In the genomic region with DNA sequence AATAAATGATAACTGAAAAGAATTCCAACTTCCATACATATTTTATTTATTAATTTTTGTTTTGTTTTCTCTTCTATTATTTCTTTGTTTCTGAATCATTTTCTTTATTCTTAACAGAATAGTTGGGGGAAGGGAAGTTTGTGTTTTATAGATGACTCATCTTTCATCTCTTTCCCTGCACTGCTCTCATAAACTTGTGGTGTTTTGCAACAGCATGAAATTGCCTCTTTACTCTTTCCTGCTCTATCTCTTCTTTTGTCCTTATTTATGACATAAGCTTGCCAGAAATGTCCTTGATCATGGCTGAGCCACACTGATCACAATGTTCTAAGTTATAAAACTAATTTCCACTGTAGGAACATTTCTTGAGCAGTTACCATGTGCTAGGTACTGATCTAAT, we compare ENCODE assay signal across 15 cellular contexts. TPM values are rescaled to one million over a fixed set of nuclear protein-coding genes. Genes with fewer than 3 reads are reported as not detected.
DNase-seq lines count a peak whose midpoint lies in the region; TF ChIP-seq lines count a peak whose summit lies in the region.
"Had no signal": no experiment of that assay in that cellular context is flagged by ENCODE, and none has a peak within 500 bp of the region (broad histone marks: within the 10 kb centered on the region; RNA-seq: fewer than 3 reads in every experiment).

No MANE protein-coding gene starts in this region.

- no peaks in the 10 kb centered on the region for H3K4me1 ChIP-seq in esophagus squamous epithelium
- H3K4me1 ChIP-seq: psoas muscle, stomach had no signal

- TF ChIP-seq CTCF in choroid plexus epithelial cell (conservative IDR thresholded peaks at IDR 0.05; ENCODE audit: low read depth, low read length) (no peak), esophagus squamous epithelium (IDR thresholded peaks at IDR 0.05) (no peak)

- TF ChIP-seq POLR2A in esophagus squamous epithelium (IDR thresholded peaks at IDR 0.05) = no peak

- H3K4me3 ChIP-seq in choroid plexus epithelial cell (ENCODE audit: low read depth, low read length) = no peak overlapping the region
- H3K4me3 ChIP-seq in esophagus squamous epithelium = no peak overlapping the region
- H3K4me3 ChIP-seq: psoas muscle, stomach had no signal

- H3K27me3 ChIP-seq in esophagus squamous epithelium = no peaks in the 10 kb centered on the region
- H3K27me3 ChIP-seq: stomach had no signal

- H3K36me3 ChIP-seq in esophagus squamous epithelium = no peaks in the 10 kb centered on the region
- H3K36me3 ChIP-seq: stomach had no signal

- no peaks in the 10 kb centered on the region for H3K9me3 ChIP-seq in esophagus squamous epithelium
- H3K9me3 ChIP-seq: psoas muscle had no signal

- intact Hi-C loops in esophagus squamous epithelium (cut with DNase I) = no loop called here

- no peak overlapping the region for H3K27ac ChIP-seq in esophagus squamous epithelium
- H3K27ac ChIP-seq: psoas muscle, stomach had no signal

- DNase-seq in EH (ENCODE audit: low read depth) (peak; percentile 52), NCI-H460 (ENCODE audit: extremely low read depth, low read depth) (peak; percentile 38), choroid plexus epithelial cell (ENCODE audit: low read depth) (peak; percentile 84), non-pigmented ciliary epithelial cell (ENCODE audit: low read depth) (peak; percentile 34), T1000 (lab: John Stamatoyannopoulos, UW) (no peak), activated gamma-delta T cell (lab: John Stamatoyannopoulos, UW) (no peak), NCI-H1436 (lab: John Stamatoyannopoulos, UW) (no peak), esophagus squamous epithelium (lab: John Stamatoyannopoulos, UW) (no peak)
- DNase-seq: activated CD4-positive, alpha-beta T cell treated with anti-CD3 and anti-CD28 coated beads for 4 hours; cerebellar nuclear complex; islet precursor cell; NCI-H187; psoas muscle; stomach; SW 1271 had no signal

RNA-seq across cellular contexts. Expression of a gene that starts 22.3 kb away (rescaled TPM):
- total RNA-seq in NCI-H460 (2014; rRNA removed; shearing (Covaris generic)) = not detected in 2 replicates
- polyA plus RNA-seq in NCI-H460 (2014; cell fraction: nucleus; rRNA removed) = not detected in 2 replicates
- total RNA-seq in esophagus squamous epithelium = 1 to 10 TPM in 1 of 4 donors, under 1 TPM in 1, not detected in 2; 0.97 to 3.5 TPM
- total RNA-seq: stomach had no signal

Comparison
In these comparisons a context has a peak if more than half of its experiments do, and no peak if none do; other contexts are left out.
1. DNase-seq: peak in EH (single experiment), NCI-H460 (single experiment), choroid plexus epithelial cell (single experiment) and non-pigmented ciliary epithelial cell (single experiment); none in T1000 (single experiment), activated gamma-delta T cell (single experiment), NCI-H1436 (single experiment) and esophagus squamous epithelium (single experiment).